8 cellular contexts compared by ENCODE assay signal in the genomic region with DNA sequence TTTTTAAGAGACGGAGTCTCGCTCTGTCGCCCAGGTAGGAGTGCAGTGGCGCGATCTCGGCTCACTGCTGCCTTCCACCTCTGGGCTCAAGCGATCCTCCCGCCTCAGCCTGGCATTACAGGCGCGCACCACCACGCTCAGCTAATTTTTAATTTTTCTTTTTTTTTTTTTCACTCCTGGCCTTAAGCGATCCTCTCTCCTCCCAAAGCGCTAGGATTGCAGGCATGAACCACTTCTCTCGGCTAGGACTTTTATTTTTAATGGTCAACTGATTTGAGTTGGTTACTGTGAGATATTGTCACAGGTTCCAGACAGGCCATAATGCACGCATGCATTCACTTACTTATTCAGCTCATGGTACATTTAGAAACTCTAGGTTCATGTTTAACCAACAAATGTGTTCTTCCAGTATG. TPM values are rescaled to one million over a fixed set of nuclear protein-coding genes. Genes with fewer than 3 reads are reported as not detected.
A peak's percentile ranks its signal among the peaks of the same experiment; 100 is the strongest.
DNase-seq lines count a peak whose midpoint lies in the region; ATAC-seq and TF ChIP-seq lines count a peak whose summit lies in the region.

No MANE protein-coding gene starts in this region.

- CTCF ChIA-PET in A673 (lab: Charles Lee) = no interaction called here
- CTCF ChIA-PET in activated CD8-positive, alpha-beta T cell treated with anti-CD3 and anti-CD28 coated beads for 36 hours (lab: Charles Lee) = interaction anchor here (2.9 to 3.6 kb wide), 2 partner anchors 9 to 15 kb away, joined by 9 to 22 read pairs; a partner anchor contains a TSS

- intact Hi-C loops in A673 (cut with micrococcal nuclease; ENCODE audit: unreplicated experiment) = no loop called here
- intact Hi-C loops in activated CD8-positive, alpha-beta T cell treated with anti-CD3 and anti-CD28 coated beads for 36 hours (cut with micrococcal nuclease) = no loop called here
- intact Hi-C loops in left lung (cut with DNase I) = loop anchor here in 1 of 2 donors (10.0 kb wide), 1 partner anchor 59 kb away; a partner anchor contains a TSS
- intact Hi-C loops in upper lobe of right lung (cut with DNase I) = no loop called here

- peak overlapping the region; percentile 62 for H3K4me3 ChIP-seq in A673 (ENCODE audit: low read depth, low read length, poor library complexity, severe bottlenecking)
- H3K4me3 ChIP-seq in GM23338 = peak overlapping the region; percentile 96
- peak overlapping the region; percentile 88 for H3K4me3 ChIP-seq in left lung
- H3K4me3 ChIP-seq in upper lobe of right lung = peak overlapping the region; percentile 97

- BruUV-seq in A673 (replicated peaks; lab: Mats Ljungman, UMichigan) = TSS peak; percentile 65

- TF ChIP-seq CTCF in A673 (conservative IDR thresholded peaks at IDR 0.05; ENCODE audit: low read depth, low read length) (no peak), GM23338 (conservative IDR thresholded peaks at IDR 0.05; ENCODE audit: low read depth in 2 of 2) (no peak), left lung (IDR thresholded peaks at IDR 0.05) (no peak), upper lobe of right lung (IDR thresholded peaks at IDR 0.05) (no peak)
- TF ChIP-seq CTCF in activated CD8-positive, alpha-beta T cell treated with anti-CD3 and anti-CD28 coated beads for 36 hours (IDR thresholded peaks at IDR 0.05) = no peak

- H3K27ac ChIP-seq in A673 (ENCODE audit: low read depth, low read length, poor library complexity, severe bottlenecking) (peak overlapping the region; percentile 92), GM23338 (ENCODE audit: low read depth) (peak overlapping the region; percentile 99), left lung (peak overlapping the region; percentile 91 to 98), upper lobe of right lung (peak overlapping the region; percentile 99)

- H3K9me3 ChIP-seq in A673 (ENCODE audit: low read depth, low read length, poor library complexity, severe bottlenecking) (no peaks in the 10 kb centered on the region), left lung (no peaks in the 10 kb centered on the region), upper lobe of right lung (no peaks in the 10 kb centered on the region)

- peaks cover 14% of the 10 kb centered on the region for H3K27me3 Mint-ChIP-seq in GM23338 (ENCODE audit: insufficient read depth, low read depth, poor library complexity)
- no peaks in the 10 kb centered on the region for H3K27me3 Mint-ChIP-seq in activated CD8-positive, alpha-beta T cell treated with anti-CD3 and anti-CD28 coated beads for 36 hours

- H3K36me3 ChIP-seq in A673 (ENCODE audit: insufficient read depth, low read length, poor library complexity, severe bottlenecking) (peaks cover 8% of the 10 kb centered on the region), GM23338 (ENCODE audit: insufficient read depth) (peaks cover 41% of the 10 kb centered on the region), left lung (peaks cover 0 to 47% of the 10 kb centered on the region in 2 donors), upper lobe of right lung (peaks cover 39% of the 10 kb centered on the region)

- peak overlapping the region; percentile 98 for H3K4me2 ChIP-seq in GM23338

- H3K4me1 ChIP-seq in A673 (ENCODE audit: insufficient read depth, low read length, poor library complexity, severe bottlenecking) = peaks cover 4% of the 10 kb centered on the region
- peaks cover 11% of the 10 kb centered on the region for H3K4me1 ChIP-seq in GM23338 (ENCODE audit: insufficient read depth)
- H3K4me1 ChIP-seq in left lung = peaks cover 0 to 22% of the 10 kb centered on the region in 2 donors
- peaks cover 4% of the 10 kb centered on the region for H3K4me1 ChIP-seq in upper lobe of right lung

- ATAC-seq in GM23338 (no peak; the same call in 2 of the 3 replicates), left lung (peak; percentile 23), upper lobe of right lung (no peak), HG03097 (IDR thresholded peaks at IDR 0.05; ENCODE audit: low FRiP score, unreplicated experiment) (no peak), HG02610 (IDR thresholded peaks at IDR 0.05; ENCODE audit: unreplicated experiment) (no peak)
- no peak for ATAC-seq in activated CD8-positive, alpha-beta T cell treated with anti-CD3 and anti-CD28 coated beads for 36 hours

- peaks cover 54% of the 10 kb centered on the region for H3K79me2 ChIP-seq in GM23338 (replicated peaks; ENCODE audit: insufficient read depth)

- H3F3A ChIP-seq in GM23338 (replicated peaks; ENCODE audit: low read depth) = peaks cover 29% of the 10 kb centered on the region

- peaks cover 17% of the 10 kb centered on the region for H3K4me1 Mint-ChIP-seq in GM23338
- peaks cover 34% of the 10 kb centered on the region for H3K4me1 Mint-ChIP-seq in activated CD8-positive, alpha-beta T cell treated with anti-CD3 and anti-CD28 coated beads for 36 hours (ENCODE audit: low read depth)

- POLR2A ChIA-PET in A673 (lab: Charles Lee; ENCODE audit: low non-redundant PET) = interaction anchor here (0.6 kb wide), 1 partner anchor 14 kb away, joined by 4 read pairs; no protein-coding TSS in a partner anchor
- POLR2A ChIA-PET in activated CD8-positive, alpha-beta T cell treated with anti-CD3 and anti-CD28 coated beads for 36 hours (lab: Charles Lee) = interaction anchor here (1.2 to 5.8 kb wide), 7 partner anchors 11 to 52 kb away, joined by 3 to 91 read pairs (median 9); a partner anchor contains a TSS

- no peak for DNase-seq in A673 (ENCODE audit: low spot score)
- DNase-seq in GM23338 (ENCODE audit: low spot score) = no peak
- DNase-seq in activated CD8-positive, alpha-beta T cell treated with anti-CD3 and anti-CD28 coated beads for 36 hours = no peak
- DNase-seq in left lung = no peak
- DNase-seq in upper lobe of right lung = no peak
- no peak for DNase-seq in hippocampal formation (lab: John Stamatoyannopoulos, UW)

- H3K36me3 Mint-ChIP-seq in GM23338 (ENCODE audit: low read depth) = peaks cover 64% of the 10 kb centered on the region
- peaks cover 54% of the 10 kb centered on the region for H3K36me3 Mint-ChIP-seq in activated CD8-positive, alpha-beta T cell treated with anti-CD3 and anti-CD28 coated beads for 36 hours (ENCODE audit: low read depth)

- H4K20me1 ChIP-seq in GM23338 (replicated peaks; ENCODE audit: insufficient read depth) = peaks cover 13% of the 10 kb centered on the region; the same call in 1 of the 2 replicates

- H3K4me3 Mint-ChIP-seq in GM23338 = peak overlapping the region; percentile 99
- peak overlapping the region; percentile 85 for H3K4me3 Mint-ChIP-seq in activated CD8-positive, alpha-beta T cell treated with anti-CD3 and anti-CD28 coated beads for 36 hours

- H3K27me3 ChIP-seq in A673 (replicated peaks; ENCODE audit: insufficient read depth, low read depth, low read length, poor library complexity) = no peaks in the 10 kb centered on the region
- H3K27me3 ChIP-seq in GM23338 (ENCODE audit: insufficient read depth) = no peaks in the 10 kb centered on the region
- no peaks in the 10 kb centered on the region for H3K27me3 ChIP-seq in left lung
- no peaks in the 10 kb centered on the region for H3K27me3 ChIP-seq in upper lobe of right lung

- no peak overlapping the region for H2AFZ ChIP-seq in GM23338

- H3K27ac Mint-ChIP-seq in GM23338 = peak overlapping the region; percentile 72
- H3K27ac Mint-ChIP-seq in activated CD8-positive, alpha-beta T cell treated with anti-CD3 and anti-CD28 coated beads for 36 hours = peak overlapping the region; percentile 99

- no peaks in the 10 kb centered on the region for H3K9me2 ChIP-seq in GM23338 (ENCODE audit: insufficient read depth)

- H3K9me3 Mint-ChIP-seq in GM23338 = peaks cover 10% of the 10 kb centered on the region; the same call in 2 of the 3 replicates
- peaks cover 2% of the 10 kb centered on the region for H3K9me3 Mint-ChIP-seq in activated CD8-positive, alpha-beta T cell treated with anti-CD3 and anti-CD28 coated beads for 36 hours

TF ChIP-seq in GM23338, 12 proteins besides CTCF, POLR2A, EP300 and RAD21 (continues in another document):
- no peak for TF ChIP-seq EZH2phosphoT487 (IDR thresholded peaks at IDR 0.05; ENCODE audit: unreplicated experiment)
- no peak for TF ChIP-seq CREB1 (CRISPR knock-in tag; IDR thresholded peaks at IDR 0.05; ENCODE audit: low read depth)
- no peak for TF ChIP-seq ZNF331 (CRISPR knock-in tag; IDR thresholded peaks at IDR 0.05; ENCODE audit: low read depth)
- no peak for TF ChIP-seq EZH2 (IDR thresholded peaks at IDR 0.05; ENCODE audit: low read depth, unreplicated experiment)

RNA-seq across cellular contexts. Expression of a gene that starts 0.9 kb away (rescaled TPM):
- total RNA-seq in A673 (2021) (9.4 and 10.3 TPM in 2 replicates), left lung (10 to 100 TPM in 1 of 2 donors, 1 to 10 TPM in 1; 6.8 to 20.1 TPM), upper lobe of right lung (8.6 TPM)
- total RNA-seq in GM23338 (2014; rRNA removed; shearing (Covaris generic)) = 15.8 and 17.2 TPM in 2 replicates
- 5.5 and 8.0 TPM in 2 replicates for polyA plus RNA-seq in GM23338 (2016; fragmentation: Nextera tagmentation; extraction: Ambion mirVana)
- total RNA-seq in activated CD8-positive, alpha-beta T cell treated with anti-CD3 and anti-CD28 coated beads for 36 hours = 10 to 100 TPM; 11.0 to 11.9 TPM

RNA-seq across cellular contexts. Expression of a gene that starts 1.0 kb away (rescaled TPM):
- total RNA-seq in A673 (2021) (53.0 and 61.1 TPM in 2 replicates), left lung (10 to 100 TPM; 51.0 to 80.8 TPM), upper lobe of right lung (36.8 TPM)
- total RNA-seq in GM23338 (2014; rRNA removed; shearing (Covaris generic)) = 129 and 150 TPM in 2 replicates
- 34.9 and 37.9 TPM in 2 replicates for polyA plus RNA-seq in GM23338 (2016; fragmentation: Nextera tagmentation; extraction: Ambion mirVana)
- total RNA-seq in activated CD8-positive, alpha-beta T cell treated with anti-CD3 and anti-CD28 coated beads for 36 hours = 100 to 1,000 TPM; 106 to 114 TPM

RNA-seq across cellular contexts. Expression of a gene that starts 9.0 kb away (rescaled TPM):
- total RNA-seq in A673 (2021) (45.9 and 50.4 TPM in 2 replicates), left lung (10 to 100 TPM; 64.7 to 75.3 TPM), upper lobe of right lung (81.7 TPM)
- 37.9 and 41.2 TPM in 2 replicates for total RNA-seq in GM23338 (2014; rRNA removed; shearing (Covaris generic))
- polyA plus RNA-seq in GM23338 (2016; fragmentation: Nextera tagmentation; extraction: Ambion mirVana) = 32.0 and 40.7 TPM in 2 replicates
- 10 to 100 TPM; 82.9 to 87.4 TPM for total RNA-seq in activated CD8-positive, alpha-beta T cell treated with anti-CD3 and anti-CD28 coated beads for 36 hours

RNA-seq across cellular contexts. Expression of a gene that starts 49.2 kb away (rescaled TPM):
- total RNA-seq in A673 (2021) (30.4 and 35.2 TPM in 2 replicates), left lung (10 to 100 TPM; 24.7 to 25.7 TPM), upper lobe of right lung (29.0 TPM)
- 50.5 and 81.9 TPM in 2 replicates for total RNA-seq in GM23338 (2014; rRNA removed; shearing (Covaris generic))
- polyA plus RNA-seq in GM23338 (2016; fragmentation: Nextera tagmentation; extraction: Ambion mirVana) = 128 and 137 TPM in 2 replicates
- 10 to 100 TPM; 46.5 to 50.5 TPM for total RNA-seq in activated CD8-positive, alpha-beta T cell treated with anti-CD3 and anti-CD28 coated beads for 36 hours

RNA-seq across cellular contexts. Expression of a gene that starts 56.0 kb away (rescaled TPM):
- total RNA-seq in A673 (2021) = 5.3 and 8.1 TPM in 2 replicates
- total RNA-seq in GM23338 (2014; rRNA removed; shearing (Covaris generic)) = 36.7 and 39.6 TPM in 2 replicates
- 20.4 and 23.4 TPM in 2 replicates for polyA plus RNA-seq in GM23338 (2016; fragmentation: Nextera tagmentation; extraction: Ambion mirVana)
- 1 to 10 TPM; 8.6 to 9.2 TPM for total RNA-seq in activated CD8-positive, alpha-beta T cell treated with anti-CD3 and anti-CD28 coated beads for 36 hours
- total RNA-seq in left lung = 10 to 100 TPM in 1 of 2 donors, 1 to 10 TPM in 1; 9.3 to 12.7 TPM
- total RNA-seq in upper lobe of right lung = 5.7 TPM
